ENCODE assay signal across 1 cellular context in the genomic region with DNA sequence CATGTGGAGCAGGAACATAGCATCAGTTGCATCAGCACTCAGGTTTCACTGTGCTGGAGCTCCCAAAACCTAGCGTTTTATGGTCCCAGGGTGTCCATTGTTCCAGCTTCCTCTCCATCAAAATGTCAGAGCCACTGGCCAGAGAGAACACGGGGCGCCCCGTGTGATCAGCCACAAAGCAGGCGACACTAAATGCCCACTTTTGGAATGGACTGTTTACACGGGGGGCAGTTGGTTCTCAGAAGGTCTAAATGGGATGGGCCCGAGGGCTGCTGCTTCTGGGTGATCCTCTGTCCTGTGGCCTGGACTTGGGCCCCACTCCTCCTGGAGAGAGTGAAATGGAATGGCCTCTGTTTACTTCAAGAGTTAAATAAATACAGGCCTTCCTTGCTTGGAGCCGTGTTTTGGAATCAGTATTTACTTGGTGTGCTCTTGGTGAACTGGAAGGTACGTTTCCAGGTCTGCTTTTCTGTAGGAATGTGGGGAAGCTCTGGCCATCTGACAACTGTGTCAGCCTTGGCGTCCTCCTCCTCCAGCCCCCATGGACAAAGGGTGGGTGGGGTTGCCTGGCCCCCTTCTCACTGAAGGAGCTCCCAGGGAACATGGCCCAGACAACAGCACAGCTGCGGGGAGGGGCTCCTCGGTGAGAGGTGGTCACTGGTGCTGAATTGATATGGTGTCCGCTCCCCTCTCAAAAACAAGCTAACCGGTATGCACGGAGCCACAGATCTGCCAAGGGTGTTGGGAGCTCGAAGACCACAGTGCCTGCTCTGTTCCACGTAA.
TF ChIP-seq lines count a peak whose summit lies in the region.

No MANE protein-coding gene starts in this region.

TF ChIP-seq in HepG2, 621 proteins besides CTCF, POLR2A, EP300 and RAD21 (continued from another document and continues in another):
- TF ChIP-seq, protein P1, sequence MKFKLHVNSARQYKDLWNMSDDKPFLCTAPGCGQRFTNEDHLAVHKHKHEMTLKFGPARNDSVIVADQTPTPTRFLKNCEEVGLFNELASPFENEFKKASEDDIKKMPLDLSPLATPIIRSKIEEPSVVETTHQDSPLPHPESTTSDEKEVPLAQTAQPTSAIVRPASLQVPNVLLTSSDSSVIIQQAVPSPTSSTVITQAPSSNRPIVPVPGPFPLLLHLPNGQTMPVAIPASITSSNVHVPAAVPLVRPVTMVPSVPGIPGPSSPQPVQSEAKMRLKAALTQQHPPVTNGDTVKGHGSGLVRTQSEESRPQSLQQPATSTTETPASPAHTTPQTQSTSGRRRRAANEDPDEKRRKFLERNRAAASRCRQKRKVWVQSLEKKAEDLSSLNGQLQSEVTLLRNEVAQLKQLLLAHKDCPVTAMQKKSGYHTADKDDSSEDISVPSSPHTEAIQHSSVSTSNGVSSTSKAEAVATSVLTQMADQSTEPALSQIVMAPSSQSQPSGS (CRISPR knock-in tag; IDR thresholded peaks at IDR 0.05), result no peak
- no peak for TF ChIP-seq HOXA9 (CRISPR knock-in tag; IDR thresholded peaks at IDR 0.05; ENCODE audit: borderline replicate concordance)
- peak; percentile 90 for TF ChIP-seq ZNF652 (CRISPR knock-in tag; IDR thresholded peaks at IDR 0.05; ENCODE audit: borderline replicate concordance, low read depth)
- no peak for TF ChIP-seq BRD4 (CRISPR knock-in tag; IDR thresholded peaks at IDR 0.05)
- TF ChIP-seq, protein P2, sequence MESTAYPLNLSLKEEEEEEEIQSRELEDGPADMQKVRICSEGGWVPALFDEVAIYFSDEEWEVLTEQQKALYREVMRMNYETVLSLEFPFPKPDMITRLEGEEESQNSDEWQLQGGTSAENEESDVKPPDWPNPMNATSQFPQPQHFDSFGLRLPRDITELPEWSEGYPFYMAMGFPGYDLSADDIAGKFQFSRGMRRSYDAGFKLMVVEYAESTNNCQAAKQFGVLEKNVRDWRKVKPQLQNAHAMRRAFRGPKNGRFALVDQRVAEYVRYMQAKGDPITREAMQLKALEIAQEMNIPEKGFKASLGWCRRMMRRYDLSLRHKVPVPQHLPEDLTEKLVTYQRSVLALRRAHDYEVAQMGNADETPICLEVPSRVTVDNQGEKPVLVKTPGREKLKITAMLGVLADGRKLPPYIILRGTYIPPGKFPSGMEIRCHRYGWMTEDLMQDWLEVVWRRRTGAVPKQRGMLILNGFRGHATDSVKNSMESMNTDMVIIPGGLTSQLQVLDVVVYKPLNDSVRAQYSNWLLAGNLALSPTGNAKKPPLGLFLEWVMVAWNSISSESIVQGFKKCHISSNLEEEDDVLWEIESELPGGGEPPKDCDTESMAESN (CRISPR knock-in tag; conservative IDR thresholded peaks at IDR 0.05), result no peak; the same call in 1 of the 2 replicates
- TF ChIP-seq, protein P3, sequence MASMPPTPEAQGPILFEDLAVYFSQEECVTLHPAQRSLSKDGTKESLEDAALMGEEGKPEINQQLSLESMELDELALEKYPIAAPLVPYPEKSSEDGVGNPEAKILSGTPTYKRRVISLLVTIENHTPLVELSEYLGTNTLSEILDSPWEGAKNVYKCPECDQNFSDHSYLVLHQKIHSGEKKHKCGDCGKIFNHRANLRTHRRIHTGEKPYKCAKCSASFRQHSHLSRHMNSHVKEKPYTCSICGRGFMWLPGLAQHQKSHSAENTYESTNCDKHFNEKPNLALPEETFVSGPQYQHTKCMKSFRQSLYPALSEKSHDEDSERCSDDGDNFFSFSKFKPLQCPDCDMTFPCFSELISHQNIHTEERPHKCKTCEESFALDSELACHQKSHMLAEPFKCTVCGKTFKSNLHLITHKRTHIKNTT (CRISPR knock-in tag; IDR thresholded peaks at IDR 0.05), result no peak
- no peak; the same call in 1 of the 2 replicates for TF ChIP-seq ZNF350 (CRISPR knock-in tag; IDR thresholded peaks at IDR 0.05; ENCODE audit: borderline replicate concordance, low read depth)
- TF ChIP-seq ZNF460 (CRISPR knock-in tag; IDR thresholded peaks at IDR 0.05; ENCODE audit: borderline replicate concordance), result no peak; the same call in 1 of the 2 replicates
- no peak for TF ChIP-seq DZIP1 (CRISPR knock-in tag; IDR thresholded peaks at IDR 0.05)
- no peak for TF ChIP-seq PTBP1 (IDR thresholded peaks at IDR 0.05; ENCODE audit: low read depth, low read length, poor library complexity, severe bottlenecking)
- peak; percentile 71; the same call in 1 of the 2 replicates for TF ChIP-seq MTA1 (CRISPR knock-in tag; IDR thresholded peaks at IDR 0.05; ENCODE audit: borderline replicate concordance)
- peak; percentile 17; the same call in 1 of the 2 replicates for TF ChIP-seq PHF8 (CRISPR knock-in tag; IDR thresholded peaks at IDR 0.05)
- no peak for TF ChIP-seq GPBP1L1 (CRISPR knock-in tag; IDR thresholded peaks at IDR 0.05)
- TF ChIP-seq DMTF1 (CRISPR knock-in tag; IDR thresholded peaks at IDR 0.05), result no peak
- TF ChIP-seq ZNF3 (CRISPR knock-in tag; IDR thresholded peaks at IDR 0.05), result no peak
- TF ChIP-seq ZNF784 (CRISPR knock-in tag; IDR thresholded peaks at IDR 0.05; ENCODE audit: borderline replicate concordance), result 0 out of 2 replicates have a peak, but pooled peaks have one; percentile 5
- peak; percentile 92 for TF ChIP-seq RARA (CRISPR knock-in tag; IDR thresholded peaks at IDR 0.05)
- no peak for TF ChIP-seq GLMP (CRISPR knock-in tag; IDR thresholded peaks at IDR 0.05; ENCODE audit: borderline replicate concordance)
- TF ChIP-seq, protein P4, sequence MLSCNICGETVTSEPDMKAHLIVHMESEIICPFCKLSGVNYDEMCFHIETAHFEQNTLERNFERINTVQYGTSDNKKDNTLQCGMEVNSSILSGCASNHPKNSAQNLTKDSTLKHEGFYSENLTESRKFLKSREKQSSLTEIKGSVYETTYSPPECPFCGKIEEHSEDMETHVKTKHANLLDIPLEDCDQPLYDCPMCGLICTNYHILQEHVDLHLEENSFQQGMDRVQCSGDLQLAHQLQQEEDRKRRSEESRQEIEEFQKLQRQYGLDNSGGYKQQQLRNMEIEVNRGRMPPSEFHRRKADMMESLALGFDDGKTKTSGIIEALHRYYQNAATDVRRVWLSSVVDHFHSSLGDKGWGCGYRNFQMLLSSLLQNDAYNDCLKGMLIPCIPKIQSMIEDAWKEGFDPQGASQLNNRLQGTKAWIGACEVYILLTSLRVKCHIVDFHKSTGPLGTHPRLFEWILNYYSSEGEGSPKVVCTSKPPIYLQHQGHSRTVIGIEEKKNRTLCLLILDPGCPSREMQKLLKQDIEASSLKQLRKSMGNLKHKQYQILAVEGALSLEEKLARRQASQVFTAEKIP (CRISPR knock-in tag; IDR thresholded peaks at IDR 0.05; ENCODE audit: borderline replicate concordance), result no peak
- TF ChIP-seq HDAC1 (CRISPR knock-in tag; IDR thresholded peaks at IDR 0.05), result 0 out of 2 replicates have a peak, but pooled peaks have one; percentile 34
- no peak for TF ChIP-seq HIVEP1 (CRISPR knock-in tag; IDR thresholded peaks at IDR 0.05)
- 0 out of 2 replicates have a peak, but pooled peaks have one; percentile 15 for TF ChIP-seq ZNF263 (CRISPR knock-in tag; IDR thresholded peaks at IDR 0.05)
- TF ChIP-seq NFE2L1 (CRISPR knock-in tag; IDR thresholded peaks at IDR 0.05; ENCODE audit: borderline replicate concordance), result no peak
- TF ChIP-seq, protein P5, sequence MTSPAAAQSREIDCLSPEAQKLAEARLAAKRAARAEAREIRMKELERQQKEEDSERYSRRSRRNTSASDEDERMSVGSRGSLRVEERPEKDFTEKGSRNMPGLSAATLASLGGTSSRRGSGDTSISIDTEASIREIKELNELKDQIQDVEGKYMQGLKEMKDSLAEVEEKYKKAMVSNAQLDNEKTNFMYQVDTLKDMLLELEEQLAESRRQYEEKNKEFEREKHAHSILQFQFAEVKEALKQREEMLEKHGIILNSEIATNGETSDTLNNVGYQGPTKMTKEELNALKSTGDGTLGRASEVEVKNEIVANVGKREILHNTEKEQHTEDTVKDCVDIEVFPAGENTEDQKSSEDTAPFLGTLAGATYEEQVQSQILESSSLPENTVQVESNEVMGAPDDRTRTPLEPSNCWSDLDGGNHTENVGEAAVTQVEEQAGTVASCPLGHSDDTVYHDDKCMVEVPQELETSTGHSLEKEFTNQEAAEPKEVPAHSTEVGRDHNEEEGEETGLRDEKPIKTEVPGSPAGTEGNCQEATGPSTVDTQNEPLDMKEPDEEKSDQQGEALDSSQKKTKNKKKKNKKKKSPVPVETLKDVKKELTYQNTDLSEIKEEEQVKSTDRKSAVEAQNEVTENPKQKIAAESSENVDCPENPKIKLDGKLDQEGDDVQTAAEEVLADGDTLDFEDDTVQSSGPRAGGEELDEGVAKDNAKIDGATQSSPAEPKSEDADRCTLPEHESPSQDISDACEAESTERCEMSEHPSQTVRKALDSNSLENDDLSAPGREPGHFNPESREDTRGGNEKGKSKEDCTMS (CRISPR knock-in tag; conservative IDR thresholded peaks at IDR 0.05), result no peak
- no peak for TF ChIP-seq ETV6 (CRISPR knock-in tag; conservative IDR thresholded peaks at IDR 0.05)
- no peak for TF ChIP-seq TFAP4 (IDR thresholded peaks at IDR 0.05; ENCODE audit: borderline replicate concordance, low read depth)
